In the genomic region with DNA sequence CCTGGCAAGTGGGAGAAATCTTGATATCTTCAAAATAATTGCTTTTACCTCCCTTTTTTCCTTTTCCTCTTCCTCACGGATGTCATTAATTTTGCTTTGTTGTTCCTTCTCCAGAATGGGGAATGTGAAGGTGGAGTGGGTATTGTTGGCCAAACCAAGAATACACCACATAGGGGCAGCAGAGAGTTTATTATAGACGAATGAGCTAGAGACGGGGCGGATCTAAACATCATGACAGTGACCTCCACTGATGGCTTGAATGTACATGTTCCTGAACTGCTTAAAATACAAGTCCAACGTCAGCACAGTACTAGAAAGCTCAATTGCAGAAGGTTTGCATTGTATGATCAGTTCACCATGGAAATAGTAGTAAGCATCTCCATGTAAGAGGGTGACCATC, we compare ENCODE assay signal across 9 cellular contexts.
DNase-seq lines count a peak whose midpoint lies in the region; ATAC-seq, FAIRE-seq and TF ChIP-seq lines count a peak whose summit lies in the region.
"Had no signal": no experiment of that assay in that cellular context is flagged by ENCODE, and none has a peak within 500 bp of the region (broad histone marks: within the 10 kb centered on the region; RNA-seq: fewer than 3 reads in every experiment).

No MANE protein-coding gene starts in this region.

- no peaks in the 10 kb centered on the region; the same call in 1 of the 2 replicates for H3K9me1 ChIP-seq in IMR-90 (ENCODE audit: insufficient read depth, low read length)

- peak overlapping the region; percentile 33; the same call in 1 of the 2 replicates for H2BK20ac ChIP-seq in IMR-90 (ENCODE audit: low read depth, low read length)

- no peak overlapping the region for H2AK9ac ChIP-seq in IMR-90 (replicated peaks; ENCODE audit: low read depth, low read length, poor library complexity)

- no peaks in the 10 kb centered on the region; the same call in 1 of the 2 replicates for H3K4me1 ChIP-seq in IMR-90 (ENCODE audit: control insufficient read depth, insufficient read depth, low read length)
- H3K4me1 ChIP-seq in GM12878 (ENCODE audit: control insufficient read depth, insufficient read depth, low read length) = no peaks in the 10 kb centered on the region
- H3K4me1 ChIP-seq in trophoblast cell (ENCODE audit: control insufficient read depth in 1 of 2, insufficient read depth in 2 of 2, low read length in 2 of 2) = peaks cover 0 to 4% of the 10 kb centered on the region in 2 experiments
- H3K4me1 ChIP-seq in prostate gland (replicated peaks) = no peaks in the 10 kb centered on the region

- no peak overlapping the region for H3K23ac ChIP-seq in IMR-90 (ENCODE audit: low read depth, low read length)
- H3K23ac ChIP-seq in trophoblast cell (ENCODE audit: low read length) = no peak overlapping the region

- TF ChIP-seq POLR2A in IMR-90 (IDR thresholded peaks at IDR 0.05; ENCODE audit: low read depth, low read length) = no peak
- TF ChIP-seq POLR2A in GM12878 (IDR thresholded peaks at IDR 0.05; ENCODE audit: low read depth, low read length) = no peak
- TF ChIP-seq POLR2A in prostate gland (IDR thresholded peaks at IDR 0.05) = no peak

- 20% methylated on average over 1 of the region's 5 CpGs; no CpG with 5 or more reads in 1 of the 2 experiments for WGBS in IMR-90 (ENCODE audit: extremely low coverage in 2 of 2, insufficient read length in 1 of 2), 2 experiments
- WGBS in GM12878 (ENCODE audit: insufficient coverage, insufficient replicate concordance, low lambda C conversion rate, missing lambda C conversion rate) = 0% methylated on average over 5 of the region's 5 CpGs
- WGBS in trophoblast cell (ENCODE audit: extremely low coverage, insufficient coverage, insufficient read length) = no CpG with 5 or more reads among the region's 5 CpGs
- 33% methylated on average over 5 of the region's 5 CpGs for WGBS in prostate gland

- no peak overlapping the region for H4K8ac ChIP-seq in IMR-90 (ENCODE audit: low read depth in 2 of 2, low read length in 2 of 2)
- H4K8ac ChIP-seq in trophoblast cell (ENCODE audit: low read depth, low read length) = no peak overlapping the region

- no peak for ATAC-seq in IMR-90 (ENCODE audit: low read depth)
- ATAC-seq in GM12878 = peak; percentile 81
- ATAC-seq: stimulated activated memory B cell treated with anti-CD40 and anti-IgM and Interleukin-4, amounts not matched to agents 10 μg/mL and 1 μg/mL and 100 μg/mL, for 72 hours had no signal

- H2AFZ ChIP-seq in IMR-90 (replicated peaks; ENCODE audit: low read length, poor library complexity) = no peak overlapping the region
- H2AFZ ChIP-seq in GM12878 (ENCODE audit: control insufficient read depth, low read depth, low read length) = no peak overlapping the region
- no peak overlapping the region for H2AFZ ChIP-seq in trophoblast cell (ENCODE audit: insufficient read depth, low read length, poor library complexity)

- H3K36me3 ChIP-seq in IMR-90 (ENCODE audit: control insufficient read depth, insufficient read depth, low read length) (no peaks in the 10 kb centered on the region), GM12878 (ENCODE audit: control insufficient read depth in 2 of 2, insufficient read depth in 2 of 2, low read length in 1 of 2) (no peaks in the 10 kb centered on the region), trophoblast cell (ENCODE audit: control insufficient read depth in 1 of 2, insufficient read depth in 2 of 2, low read length in 2 of 2) (no peaks in the 10 kb centered on the region), prostate gland (no peaks in the 10 kb centered on the region)

- no peak overlapping the region for H3K14ac ChIP-seq in IMR-90 (replicated peaks; ENCODE audit: low read depth, low read length)
- H3K14ac ChIP-seq in trophoblast cell (ENCODE audit: low read length) = no peak overlapping the region

- H4K20me1 ChIP-seq in IMR-90 (ENCODE audit: insufficient read depth, low read length) (no peaks in the 10 kb centered on the region), GM12878 (ENCODE audit: control insufficient read depth, insufficient read depth) (no peaks in the 10 kb centered on the region)

- H3K9ac ChIP-seq in IMR-90 (ENCODE audit: low read depth, low read length) = no peak overlapping the region
- no peak overlapping the region for H3K9ac ChIP-seq in GM12878 (ENCODE audit: control insufficient read depth, insufficient read depth, low read length)
- H3K9ac ChIP-seq in trophoblast cell (ENCODE audit: low read length) = no peak overlapping the region

- H2AK5ac ChIP-seq in IMR-90 (ENCODE audit: low read depth, low read length) (no peak overlapping the region), trophoblast cell (ENCODE audit: low read length) (no peak overlapping the region)

- H3K27me3 ChIP-seq in IMR-90 (ENCODE audit: control insufficient read depth, insufficient read depth, low read length) = no peaks in the 10 kb centered on the region
- H3K27me3 ChIP-seq in GM12878 (replicated peaks in 1 of 2; ENCODE audit: control insufficient read depth in 2 of 2, insufficient read depth in 2 of 2, low read length in 1 of 2) = no peaks in the 10 kb centered on the region; a peak in 1 of 4 replicates
- H3K27me3 ChIP-seq in trophoblast cell (ENCODE audit: insufficient read depth, low read length) = no peaks in the 10 kb centered on the region
- H3K27me3 ChIP-seq in prostate gland (replicated peaks; ENCODE audit: insufficient read depth) = no peaks in the 10 kb centered on the region

- intact Hi-C loops in IMR-90 (cut with micrococcal nuclease) = no loop called here
- intact Hi-C loops in GM12878 (cut with micrococcal nuclease; ENCODE audit: unreplicated experiment) = no loop called here
- intact Hi-C loops in prostate gland (cut with DNase I) = no loop called here

- CTCF ChIA-PET in IMR-90 (lab: Yijun Ruan, JAX) = no interaction called here
- CTCF ChIA-PET in GM12878 (lab: Yijun Ruan, JAX) = interaction anchor here (0.7 to 1.5 kb wide), 4 partner anchors 10 to 41 kb away, joined by 3 to 4 read pairs (median 3); no protein-coding TSS in a partner anchor

- TF ChIP-seq CTCF in IMR-90 (conservative IDR thresholded peaks at IDR 0.05; ENCODE audit: low read depth, low read length) (peak; percentile 25), GM12878 (IDR thresholded peaks at IDR 0.05 in 2 of 3, conservative IDR thresholded peaks at IDR 0.05 in 1 of 3; ENCODE audit: control insufficient read depth in 2 of 3, extremely low read depth in 1 of 3, insufficient read depth in 1 of 3, low read depth in 3 of 3, low read length in 3 of 3) (peak; percentile 25 to 41 (median 37); a peak in 5 of 6 replicates), prostate gland (IDR thresholded peaks at IDR 0.05) (no peak)

- BruUV-seq in IMR-90 (replicated peaks; lab: Mats Ljungman, UMichigan) = no TSS peak
- no TSS peak for BruUV-seq in GM12878 (replicated peaks; lab: Mats Ljungman, UMichigan)

- peak overlapping the region; percentile 11 for H2BK120ac ChIP-seq in IMR-90 (ENCODE audit: low read depth, low read length)
- H2BK120ac ChIP-seq in trophoblast cell (ENCODE audit: insufficient read depth, low read length, poor library complexity) = no peak overlapping the region

- dilution Hi-C loops in IMR-90 (cut with HindIII; ENCODE audit: low sequenced_read_pairs, unreplicated experiment) = no loop called here

- RAD21 ChIA-PET in GM12878 (lab: Charles Lee; ENCODE audit: unreplicated experiment) = no interaction called here

- H2BK5ac ChIP-seq in IMR-90 (ENCODE audit: low read depth, low read length, poor library complexity, severe bottlenecking) (no peak overlapping the region), trophoblast cell (ENCODE audit: low read depth, low read length, poor library complexity) (no peak overlapping the region)

- peak; percentile 84 for FAIRE-seq in GM12878 (lab: Jason Lieb, UNC)

- SMC1A ChIA-PET in GM12878 (lab: Charles Lee; ENCODE audit: uncharacterized antibody, unreplicated experiment) = interaction anchor here (0.6 to 0.9 kb wide), 3 partner anchors 16 to 1435 kb away, joined by 3 to 6 read pairs (median 3); no protein-coding TSS in a partner anchor

- H3K79me1 ChIP-seq in IMR-90 (ENCODE audit: low read depth in 1 of 2, low read length in 2 of 2) (no peaks in the 10 kb centered on the region), trophoblast cell (ENCODE audit: low read length) (peaks cover 2% of the 10 kb centered on the region)

- H3K9me3 ChIP-seq in IMR-90 (ENCODE audit: control insufficient read depth, insufficient read depth, low read length) = no peaks in the 10 kb centered on the region
- no peaks in the 10 kb centered on the region for H3K9me3 ChIP-seq in GM12878 (replicated peaks; ENCODE audit: control insufficient read depth, insufficient read depth, low read length)
- H3K9me3 ChIP-seq in trophoblast cell (ENCODE audit: insufficient read depth, low read depth, low read length) = no peaks in the 10 kb centered on the region
- no peaks in the 10 kb centered on the region for H3K9me3 ChIP-seq in prostate gland

- H3K4ac ChIP-seq in IMR-90 (ENCODE audit: low read depth, low read length) (no peak overlapping the region), trophoblast cell (ENCODE audit: low read depth, low read length) (no peak overlapping the region)

- no peak for TF ChIP-seq EP300 in GM12878 (IDR thresholded peaks at IDR 0.05; ENCODE audit: borderline replicate concordance in 1 of 2, control insufficient read depth in 1 of 2, low read depth in 2 of 2, low read length in 2 of 2)

- H3K27ac ChIP-seq in IMR-90 (ENCODE audit: insufficient read depth, low read length) (no peak overlapping the region), GM12878 (ENCODE audit: control insufficient read depth, insufficient read depth) (no peak overlapping the region), trophoblast cell (ENCODE audit: low read depth, low read length) (no peak overlapping the region), prostate gland (no peak overlapping the region)

- no peak overlapping the region for H3K4me2 ChIP-seq in IMR-90 (ENCODE audit: low read depth, low read length)
- H3K4me2 ChIP-seq in GM12878 (ENCODE audit: control insufficient read depth, insufficient read depth) = no peak overlapping the region
- H3K4me2 ChIP-seq in trophoblast cell (ENCODE audit: low read length) = no peak overlapping the region

- POLR2A ChIA-PET in IMR-90 (lab: Charles Lee; ENCODE audit: unreplicated experiment) (no interaction called here), GM12878 (lab: Charles Lee) (no interaction called here)

- in situ Hi-C loops in IMR-90 (cut with MboI; ENCODE audit: low sequenced_read_pairs) (no loop called here), GM12878 (cut with MboI) (no loop called here)

- DNase-seq in NCI-H524 (lab: John Stamatoyannopoulos, UW) (peak; percentile 10 to 54), NCI-H524 treated with DMSO at 0.1 percent for 48 hours (lab: John Stamatoyannopoulos, UW) (no peak), IMR-90 (no peak), GM12878 (ENCODE audit: low read depth, low spot score) (no peak), trophoblast cell (peak; percentile 9 to 18), GOT3 (lab: John Stamatoyannopoulos, UW) (no peak), prostate gland (ENCODE audit: low spot score) (no peak)
- no peak for DNase-seq in effector CD4-positive, alpha-beta T cell

- H4K91ac ChIP-seq in IMR-90 (ENCODE audit: insufficient read depth, low read depth, low read length) (peak overlapping the region; percentile 52), trophoblast cell (ENCODE audit: low read depth, low read length) (no peak overlapping the region)

- H3K79me2 ChIP-seq in GM12878 (ENCODE audit: control insufficient read depth, insufficient read depth, low read length) = no peaks in the 10 kb centered on the region
- no peaks in the 10 kb centered on the region for H3K79me2 ChIP-seq in trophoblast cell (ENCODE audit: control insufficient read depth, insufficient read depth, low read length, poor library complexity)

- H3K18ac ChIP-seq in IMR-90 (ENCODE audit: low read depth, low read length) = no peak overlapping the region
- H3K18ac ChIP-seq in trophoblast cell (ENCODE audit: low read length) = no peak overlapping the region

- TF ChIP-seq RAD21 in IMR-90 (IDR thresholded peaks at IDR 0.05; ENCODE audit: low read length) (peak; percentile 20; the same call in 1 of the 2 replicates), GM12878 (IDR thresholded peaks at IDR 0.05; ENCODE audit: insufficient read depth, low read depth, low read length) (peak; percentile 33; the same call in 1 of the 2 replicates)

- no peak overlapping the region for H4K5ac ChIP-seq in IMR-90 (ENCODE audit: low read depth, low read length)

- H4K12ac ChIP-seq in trophoblast cell (ENCODE audit: low read depth, low read length) = no peak overlapping the region

- no peak overlapping the region for H2BK15ac ChIP-seq in IMR-90 (ENCODE audit: low read depth, low read length)

- no peak overlapping the region for H3K56ac ChIP-seq in IMR-90 (ENCODE audit: extremely low read depth, insufficient read depth, low read length)

- H3K4me3 ChIP-seq in IMR-90 (ENCODE audit: insufficient read depth, low read depth, low read length) (no peak overlapping the region), GM12878 (no peak overlapping the region), trophoblast cell (ENCODE audit: low read depth, low read length) (no peak overlapping the region), prostate gland (no peak overlapping the region)

- no peak overlapping the region for H2BK12ac ChIP-seq in trophoblast cell (ENCODE audit: low read length)

Comparison
In these comparisons a context has a peak if more than half of its experiments do, and no peak if none do; other contexts are left out.
1. DNase-seq: peak in NCI-H524 (2 of 2) and trophoblast cell (2 of 2); none in NCI-H524 treated with DMSO at 0.1 percent for 48 hours (single experiment), IMR-90 (single experiment), GM12878 (single experiment), GOT3 (single experiment), prostate gland (single experiment) and effector CD4-positive, alpha-beta T cell (single experiment).
2. CTCF ChIP-seq: peak in IMR-90 (single experiment) and GM12878 (3 of 3); none in prostate gland (0 of 4).